11 cellular contexts compared by ENCODE assay signal in genomic region chr9:124270504-124271335, GRCh38. TPM values are rescaled to one million over a fixed set of nuclear protein-coding genes. Genes with fewer than 3 reads are reported as not detected.
DNase-seq lines count a peak whose midpoint lies in the region; ATAC-seq and TF ChIP-seq lines count a peak whose summit lies in the region.
"Had no signal": no experiment of that assay in that cellular context is flagged by ENCODE, and none has a peak within 500 bp of the region (broad histone marks: within the 10 kb centered on the region; RNA-seq: fewer than 3 reads in every experiment).

No MANE protein-coding gene starts in this region.

- H3K9me3 ChIP-seq in duodenal mucosa (ENCODE audit: control insufficient read depth in 1 of 2, low read length in 2 of 2) (no peaks in the 10 kb centered on the region), mucosa of stomach (ENCODE audit: control insufficient read depth, low read length) (no peaks in the 10 kb centered on the region), tibial nerve (no peaks in the 10 kb centered on the region)
- H3K9me3 ChIP-seq: SJCRH30 had no signal

- peak in 1 of 2 donors; percentile 24 for TF ChIP-seq POLR2A in tibial nerve (IDR thresholded peaks at IDR 0.05)

- TF ChIP-seq EP300 in tibial nerve (IDR thresholded peaks at IDR 0.05) = peak in 1 of 2 donors; percentile 56

- CTCF ChIA-PET in activated naive CD4-positive, alpha-beta T cell treated with anti-CD3 and anti-CD28 coated beads for 36 hours (lab: Charles Lee) = no interaction called here

- peaks cover 0 to 18% (median 3%) of the 10 kb centered on the region in 5 donors for H3K27me3 Mint-ChIP-seq in naive thymus-derived CD8-positive, alpha-beta T cell
- H3K27me3 Mint-ChIP-seq in activated naive CD4-positive, alpha-beta T cell treated with anti-CD3 and anti-CD28 coated beads for 36 hours (ENCODE audit: low read depth) = no peaks in the 10 kb centered on the region

- H3K4me3 ChIP-seq in duodenal mucosa (ENCODE audit: low read depth in 1 of 2, low read length in 2 of 2) = peak overlapping the region; percentile 16 to 21
- no peak overlapping the region for H3K4me3 ChIP-seq in mucosa of stomach (ENCODE audit: low read length)
- no peak overlapping the region for H3K4me3 ChIP-seq in tibial nerve
- H3K4me3 ChIP-seq: SJCRH30 had no signal

- no peaks in the 10 kb centered on the region for H3K27me3 ChIP-seq in duodenal mucosa (ENCODE audit: control insufficient read depth in 1 of 2, insufficient read depth in 2 of 2, low read length in 2 of 2)
- no peaks in the 10 kb centered on the region for H3K27me3 ChIP-seq in mucosa of stomach (ENCODE audit: control insufficient read depth, insufficient read depth, low read length)
- H3K27me3 ChIP-seq in tibial nerve = no peaks in the 10 kb centered on the region
- H3K27me3 ChIP-seq: SJCRH30 had no signal

- DNase-seq in NCI-H146 (lab: John Stamatoyannopoulos, UW) = peak; percentile 54
- no peak for DNase-seq in NCI-H146 treated with DMSO at 0.1 percent for 48 hours (lab: John Stamatoyannopoulos, UW; ENCODE audit: unreplicated experiment)
- DNase-seq in tibial nerve (ENCODE audit: low spot score in 2 of 2) = peak; percentile 54 to 60
- DNase-seq in naive thymus-derived CD8-positive, alpha-beta T cell = no peak
- no peak for DNase-seq in SIG-M5 (lab: John Stamatoyannopoulos, UW)
- no peak for DNase-seq in activated naive CD4-positive, alpha-beta T cell treated with anti-CD3 and anti-CD28 coated beads for 36 hours
- DNase-seq: NCI-H187 treated with DMSO at 0.1 percent for 48 hours; SJCRH30; stimulated activated naive CD4-positive, alpha-beta T cell treated with Interleukin-2 at 50 U/mL for 16 hours had no signal

- peaks cover 0 to 36% (median 2%) of the 10 kb centered on the region in 4 donors for H3K4me1 Mint-ChIP-seq in naive thymus-derived CD8-positive, alpha-beta T cell
- no peaks in the 10 kb centered on the region for H3K4me1 Mint-ChIP-seq in activated naive CD4-positive, alpha-beta T cell treated with anti-CD3 and anti-CD28 coated beads for 36 hours (ENCODE audit: low read depth)

- H3K9ac ChIP-seq in duodenal mucosa (ENCODE audit: low read depth in 1 of 2, low read length in 2 of 2) (peak overlapping the region; percentile 26 to 35), mucosa of stomach (ENCODE audit: low read length) (peak overlapping the region; percentile 48)

- TF ChIP-seq CTCF in tibial nerve (IDR thresholded peaks at IDR 0.05) = no peak

- H3K36me3 Mint-ChIP-seq in naive thymus-derived CD8-positive, alpha-beta T cell = no peaks in the 10 kb centered on the region
- no peaks in the 10 kb centered on the region for H3K36me3 Mint-ChIP-seq in activated naive CD4-positive, alpha-beta T cell treated with anti-CD3 and anti-CD28 coated beads for 36 hours (ENCODE audit: low read depth)

- ATAC-seq in naive thymus-derived CD8-positive, alpha-beta T cell = no peak

- H3K4me3 Mint-ChIP-seq in naive thymus-derived CD8-positive, alpha-beta T cell = no peak overlapping the region
- H3K4me3 Mint-ChIP-seq in activated naive CD4-positive, alpha-beta T cell treated with anti-CD3 and anti-CD28 coated beads for 36 hours = no peak overlapping the region

- H3K36me3 ChIP-seq in duodenal mucosa (ENCODE audit: control insufficient read depth in 1 of 2, insufficient read depth in 2 of 2, low read length in 2 of 2) = peaks cover 2 to 6% of the 10 kb centered on the region in 2 donors
- no peaks in the 10 kb centered on the region for H3K36me3 ChIP-seq in mucosa of stomach (ENCODE audit: control insufficient read depth, insufficient read depth, low read length)
- no peaks in the 10 kb centered on the region for H3K36me3 ChIP-seq in tibial nerve

- peaks cover 57 to 60% of the 10 kb centered on the region in 2 donors for H3K4me1 ChIP-seq in duodenal mucosa (ENCODE audit: control insufficient read depth in 1 of 2, insufficient read depth in 2 of 2, low read length in 2 of 2)
- peaks cover 64% of the 10 kb centered on the region for H3K4me1 ChIP-seq in mucosa of stomach (ENCODE audit: control insufficient read depth, insufficient read depth, low read length)
- H3K4me1 ChIP-seq in tibial nerve = peaks cover 0 to 100% (median 86%) of the 10 kb centered on the region in 4 donors

- H3K27ac ChIP-seq in duodenal mucosa (ENCODE audit: low read depth, low read length) = peak overlapping the region; percentile 40
- peak overlapping the region; percentile 69 to 98 (median 86) for H3K27ac ChIP-seq in tibial nerve
- H3K27ac ChIP-seq: SJCRH30 had no signal

- no peak overlapping the region for H3K27ac Mint-ChIP-seq in naive thymus-derived CD8-positive, alpha-beta T cell
- no peak overlapping the region for H3K27ac Mint-ChIP-seq in activated naive CD4-positive, alpha-beta T cell treated with anti-CD3 and anti-CD28 coated beads for 36 hours

- no peaks in the 10 kb centered on the region for H3K9me3 Mint-ChIP-seq in naive thymus-derived CD8-positive, alpha-beta T cell
- H3K9me3 Mint-ChIP-seq in activated naive CD4-positive, alpha-beta T cell treated with anti-CD3 and anti-CD28 coated beads for 36 hours = no peaks in the 10 kb centered on the region

- WGBS in tibial nerve, 2 donors = 31 to 33% methylated on average over 11 to 14 of the region's 14 CpGs

- intact Hi-C loops in activated naive CD4-positive, alpha-beta T cell treated with anti-CD3 and anti-CD28 coated beads for 36 hours (cut with micrococcal nuclease) = no loop called here

- POLR2A ChIA-PET in naive thymus-derived CD8-positive, alpha-beta T cell (lab: Charles Lee) = no interaction called here

RNA-seq across cellular contexts. Expression of gene NEK6, which starts 13.0 kb away (rescaled TPM):
- total RNA-seq in tibial nerve = 10 to 100 TPM; 25.3 to 53.1 (median 43.3) TPM
- 1 to 10 TPM in 1 of 2 experiments, under 1 TPM in 1; 0.83 to 1.2 TPM for total RNA-seq in naive thymus-derived CD8-positive, alpha-beta T cell
- polyA plus RNA-seq in naive thymus-derived CD8-positive, alpha-beta T cell = 1 to 10 TPM in 1 of 3 donors, under 1 TPM in 1, not detected in 1; 0.37 to 1.7 TPM
- 1 to 10 TPM in 1 of 2 experiments, under 1 TPM in 1; 0.89 to 1.5 TPM for total RNA-seq in activated naive CD4-positive, alpha-beta T cell treated with anti-CD3 and anti-CD28 coated beads for 36 hours

Comparison
In these comparisons a context has a peak if more than half of its experiments do, and no peak if none do; other contexts are left out.
1. DNase-seq: peak in NCI-H146 (single experiment) and tibial nerve (2 of 2); none in NCI-H146 treated with DMSO at 0.1 percent for 48 hours (single experiment), naive thymus-derived CD8-positive, alpha-beta T cell (0 of 10), SIG-M5 (single experiment) and activated naive CD4-positive, alpha-beta T cell treated with anti-CD3 and anti-CD28 coated beads for 36 hours (single experiment).
2. H3K4me3 ChIP-seq: peak in duodenal mucosa (2 of 2); none in mucosa of stomach (single experiment) and tibial nerve (0 of 4).
3. RNA of gene NEK6, which starts 13.0 kb away (total RNA-seq): 25.3 to 53.1 TPM in tibial nerve; 0.89 to 1.5 TPM in activated naive CD4-positive, alpha-beta T cell treated with anti-CD3 and anti-CD28 coated beads for 36 hours and 0.83 to 1.2 TPM in naive thymus-derived CD8-positive, alpha-beta T cell; every median in the first group is over 10 times any median in the second.